ENCODE assay signal across 20 cellular contexts in the genomic region with DNA sequence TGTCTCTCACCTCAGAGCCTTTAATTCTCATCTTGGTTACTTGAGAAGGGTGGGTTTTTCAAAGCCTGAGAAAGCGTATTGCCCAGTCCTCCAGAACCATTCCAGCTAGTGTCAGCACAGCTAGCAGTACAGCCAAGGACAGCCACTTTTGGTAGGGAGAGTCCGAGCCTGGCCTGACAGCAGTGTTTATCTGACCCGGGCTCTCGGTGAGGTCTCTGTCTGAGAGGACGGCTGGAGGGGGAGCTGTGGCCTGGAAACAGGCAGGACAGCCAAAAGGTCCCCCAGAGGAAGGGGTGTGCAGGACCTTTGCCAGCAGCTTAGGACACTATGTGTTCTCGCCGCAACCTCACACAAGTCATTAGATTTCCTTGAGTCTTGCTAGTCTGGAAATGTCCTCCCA. TPM values are rescaled to one million over a fixed set of nuclear protein-coding genes. Genes with fewer than 3 reads are reported as not detected.
DNase-seq lines count a peak whose midpoint lies in the region; ATAC-seq and TF ChIP-seq lines count a peak whose summit lies in the region.
"Had no signal": no experiment of that assay in that cellular context is flagged by ENCODE, and none has a peak within 500 bp of the region (broad histone marks: within the 10 kb centered on the region; RNA-seq: fewer than 3 reads in every experiment).

No MANE protein-coding gene starts in this region.

- intact Hi-C loops in left ventricle myocardium inferior (cut with micrococcal nuclease) (no loop called here), esophagus muscularis mucosa (cut with DNase I) (no loop called here)

- H3K27ac Mint-ChIP-seq in endodermal cell (peak overlapping the region; percentile 74), mesothelial cell of epicardium (peak overlapping the region; percentile 60)

- TF ChIP-seq EP300 in esophagus muscularis mucosa (IDR thresholded peaks at IDR 0.05), result no peak

- DNase-seq in endodermal cell, result no peak
- DNase-seq in left ventricle myocardium inferior, result peak; percentile 34
- DNase-seq in mesothelial cell of epicardium (ENCODE audit: low spot score in 2 of 2, unreplicated experiment in 2 of 2), result no peak
- DNase-seq in thoracic aorta (ENCODE audit: low spot score), result no peak
- no peak for DNase-seq in SKM-1 treated with dmso at 0.1 percent for 144 hours (lab: John Stamatoyannopoulos, UW; ENCODE audit: unreplicated experiment)
- DNase-seq in esophagus muscularis mucosa (ENCODE audit: extremely low spot score), result no peak
- no peak for DNase-seq in hippocampal formation (lab: John Stamatoyannopoulos, UW)
- DNase-seq: CD4-positive, CD25-positive, alpha-beta regulatory T cell; DMS79; MM.1S; NCI-H1048; NCI-H1436; NCI-H187 treated with DMSO at 0.1 percent for 48 hours; NCI-H2107; NCI-H446 treated with DMSO at 0.1 percent for 48 hours; NCI-H526 treated with DMSO at 0.1 percent for 48 hours; OCI-M1; SHP77 had no signal

- H3K27ac ChIP-seq in endodermal cell (ENCODE audit: low read depth, low read length) (no peak overlapping the region), left ventricle myocardium inferior (replicated peaks) (peak overlapping the region; percentile 45), thoracic aorta (peak overlapping the region; percentile 58 to 78), esophagus muscularis mucosa (replicated peaks in 1 of 4) (no peak overlapping the region)

- H3K36me3 Mint-ChIP-seq in endodermal cell (ENCODE audit: low read depth), result peaks cover 46% of the 10 kb centered on the region
- peaks cover 8% of the 10 kb centered on the region for H3K36me3 Mint-ChIP-seq in mesothelial cell of epicardium

- ATAC-seq in thoracic aorta (ENCODE audit: insufficient number of reproducible peaks, low FRiP score, low read depth), result no peak
- no peak for ATAC-seq in GM18505 (IDR thresholded peaks at IDR 0.05; ENCODE audit: unreplicated experiment)
- ATAC-seq: K562 had no signal

- peaks cover 57% of the 10 kb centered on the region for H3K36me3 ChIP-seq in endodermal cell (ENCODE audit: control insufficient read depth, insufficient read depth, low read length)
- H3K36me3 ChIP-seq in left ventricle myocardium inferior, result peaks cover 6% of the 10 kb centered on the region
- peaks cover 3% of the 10 kb centered on the region for H3K36me3 ChIP-seq in thoracic aorta
- H3K36me3 ChIP-seq in esophagus muscularis mucosa, result peaks cover 0 to 4% (median 2%) of the 10 kb centered on the region in 4 donors

- no peak for TF ChIP-seq POLR2A in GM18505 (IDR thresholded peaks at IDR 0.05; ENCODE audit: borderline replicate concordance, extremely low read depth, insufficient read depth, insufficient read length)
- no peak for TF ChIP-seq POLR2A in esophagus muscularis mucosa (IDR thresholded peaks at IDR 0.05; ENCODE audit: low read depth)

- no peak overlapping the region for H3K9ac ChIP-seq in endodermal cell (ENCODE audit: extremely low read depth, low read length, poor library complexity, severe bottlenecking)

- H3K4me1 Mint-ChIP-seq in endodermal cell (peaks cover 39% of the 10 kb centered on the region), mesothelial cell of epicardium (peaks cover 25% of the 10 kb centered on the region)

- no peaks in the 10 kb centered on the region for H3K9me3 Mint-ChIP-seq in endodermal cell
- no peaks in the 10 kb centered on the region for H3K9me3 Mint-ChIP-seq in mesothelial cell of epicardium

- H3K9me3 ChIP-seq in endodermal cell (ENCODE audit: control insufficient read depth, low read length), result no peaks in the 10 kb centered on the region
- no peaks in the 10 kb centered on the region for H3K9me3 ChIP-seq in left ventricle myocardium inferior (replicated peaks)
- no peaks in the 10 kb centered on the region for H3K9me3 ChIP-seq in thoracic aorta
- H3K9me3 ChIP-seq in esophagus muscularis mucosa, result no peaks in the 10 kb centered on the region

- H3K27me3 ChIP-seq in endodermal cell (ENCODE audit: control insufficient read depth, insufficient read depth, low read length, poor library complexity, severe bottlenecking) (no peaks in the 10 kb centered on the region), left ventricle myocardium inferior (ENCODE audit: low read depth) (no peaks in the 10 kb centered on the region), thoracic aorta (replicated peaks; ENCODE audit: insufficient read depth) (no peaks in the 10 kb centered on the region), esophagus muscularis mucosa (no peaks in the 10 kb centered on the region)

- H3K4me3 Mint-ChIP-seq in endodermal cell (no peak overlapping the region), mesothelial cell of epicardium (no peak overlapping the region)
- H3K4me3 Mint-ChIP-seq: CD4-positive, CD25-positive, alpha-beta regulatory T cell had no signal

- TF ChIP-seq CTCF in endodermal cell (conservative IDR thresholded peaks at IDR 0.05) (no peak), left ventricle myocardium inferior (IDR thresholded peaks at IDR 0.05; ENCODE audit: borderline replicate concordance) (no peak), mesothelial cell of epicardium (IDR thresholded peaks at IDR 0.05; ENCODE audit: unreplicated experiment) (no peak), thoracic aorta (IDR thresholded peaks at IDR 0.05) (no peak), esophagus muscularis mucosa (IDR thresholded peaks at IDR 0.05) (no peak)

- no peaks in the 10 kb centered on the region for H3K27me3 Mint-ChIP-seq in endodermal cell (ENCODE audit: insufficient read depth)
- H3K27me3 Mint-ChIP-seq in mesothelial cell of epicardium (ENCODE audit: low read depth), result no peaks in the 10 kb centered on the region
- H3K27me3 Mint-ChIP-seq: CD4-positive, CD25-positive, alpha-beta regulatory T cell had no signal

- H3K4me1 ChIP-seq in endodermal cell (ENCODE audit: control insufficient read depth, insufficient read depth, low read length) (peaks cover 18% of the 10 kb centered on the region), left ventricle myocardium inferior (peaks cover 31% of the 10 kb centered on the region), thoracic aorta (ENCODE audit: control insufficient read depth in 1 of 2, low read depth in 2 of 2) (peaks cover 4 to 34% of the 10 kb centered on the region in 2 donors), esophagus muscularis mucosa (no peaks in the 10 kb centered on the region)

- 89 to 91% methylated on average over 5 to 7 of the region's 7 CpGs for WGBS in endodermal cell (ENCODE audit: insufficient coverage in 1 of 2, insufficient read length in 1 of 2), 2 experiments
- 89% methylated on average over 4 of the region's 7 CpGs for WGBS in esophagus muscularis mucosa

- H3K4me3 ChIP-seq in endodermal cell (ENCODE audit: low read length), result peak overlapping the region; percentile 27
- no peak overlapping the region for H3K4me3 ChIP-seq in left ventricle myocardium inferior
- H3K4me3 ChIP-seq in thoracic aorta, result peak overlapping the region; percentile 44
- H3K4me3 ChIP-seq in esophagus muscularis mucosa, result no peak overlapping the region
- H3K4me3 ChIP-seq: K562 had no signal

RNA-seq across cellular contexts. Expression of a gene that starts 38.8 kb away (rescaled TPM):
- 10 to 100 TPM; 20.4 to 21.9 TPM for total RNA-seq in endodermal cell
- polyA plus RNA-seq in endodermal cell (2013, experiment 1 of 2), result 38.1 TPM
- polyA plus RNA-seq in endodermal cell (2013, experiment 2 of 2), result 39.9 TPM
- 41.3 TPM for total RNA-seq in left ventricle myocardium inferior
- total RNA-seq in mesothelial cell of epicardium, result 26.4 to 29.8 TPM (median 27.1 TPM) in 3 replicates
- total RNA-seq in thoracic aorta, result 10 to 100 TPM; 12.9 to 18.1 TPM
- 10 to 100 TPM; 18.9 to 24.5 (median 19.9) TPM for total RNA-seq in esophagus muscularis mucosa

Comparison
In these comparisons a context has a peak if more than half of its experiments do, and no peak if none do; other contexts are left out.
1. H3K27ac ChIP-seq: peak in left ventricle myocardium inferior (single experiment) and thoracic aorta (2 of 2); none in endodermal cell (single experiment) and esophagus muscularis mucosa (0 of 4).
2. H3K4me3 ChIP-seq: peak in endodermal cell (single experiment) and thoracic aorta (single experiment); none in left ventricle myocardium inferior (single experiment) and esophagus muscularis mucosa (0 of 4).